Comparison of ENCODE assay signal across 8 cellular contexts in genomic region chr6:17081273-17081672, GRCh38. TPM values are rescaled to one million over a fixed set of nuclear protein-coding genes. Genes with fewer than 3 reads are reported as not detected.
"Had no signal": no experiment of that assay in that cellular context is flagged by ENCODE, and none has a peak within 500 bp of the region (broad histone marks: within the 10 kb centered on the region; RNA-seq: fewer than 3 reads in every experiment).

No MANE protein-coding gene starts in this region.

- H3K27ac ChIP-seq: GM23248 had no signal

- DNase-seq: GM23248, H7, HCEC 1CT, IMR-90, KG1 had no signal

- H3K9ac ChIP-seq: GM23248 had no signal

- ATAC-seq: K562 had no signal

- H3K4me3 ChIP-seq: GM23248, K562 had no signal

- H2AFZ ChIP-seq: GM23248 had no signal

RNA-seq across cellular contexts. Expression of gene STMND1, which starts 20.6 kb away (rescaled TPM):
- total RNA-seq: GM23248, H4, H7, HT-29, IMR-90, K562 had no signal
- polyA plus RNA-seq: GM23248, IMR-90, K562 had no signal
